Comparison of ENCODE assay signal across 8 cellular contexts in the genomic region with DNA sequence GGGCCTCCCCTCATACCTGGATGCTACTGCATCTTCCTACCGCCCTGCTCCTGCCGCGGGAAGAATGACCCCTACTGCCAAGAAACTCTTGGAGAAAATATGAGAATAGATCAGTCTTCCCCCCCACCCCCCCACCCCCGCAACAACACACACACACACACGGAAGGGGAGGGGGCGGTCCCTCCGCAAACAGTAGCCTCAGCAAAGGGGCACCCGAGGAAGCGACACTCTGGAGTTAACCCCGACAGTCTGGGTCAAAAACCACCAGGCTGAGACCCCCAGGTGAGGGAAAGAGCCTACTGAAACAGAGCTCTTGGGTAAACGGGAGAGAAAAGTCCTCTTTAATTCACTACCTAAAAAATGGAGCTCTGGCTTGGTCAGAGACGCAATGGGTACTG. TPM values are rescaled to one million over a fixed set of nuclear protein-coding genes. Genes with fewer than 3 reads are reported as not detected.
DNase-seq lines count a peak whose midpoint lies in the region; ATAC-seq, FAIRE-seq and TF ChIP-seq lines count a peak whose summit lies in the region.

No MANE protein-coding gene starts in this region.

- H3K27ac ChIP-seq in astrocyte (ENCODE audit: low read depth, low read length) (peak overlapping the region; percentile 82), lower lobe of right lung (peak overlapping the region; percentile 88), transverse colon (peak overlapping the region; percentile 91 to 98 (median 94))

- no peak for DNase-seq in activated T-cell treated with anti-CD3 and anti-CD28 coated beads, Interleukin-2, amount 50 U/mL, for 4 hours
- DNase-seq in activated T-cell treated with anti-CD3 and anti-CD28 coated beads, Interleukin-2, amount 50 U/mL, for 1 hour, result no peak
- DNase-seq in astrocyte (ENCODE audit: low read depth), result no peak
- no peak for DNase-seq in lower lobe of right lung
- no peak for DNase-seq in transverse colon
- DNase-seq in A172 (ENCODE audit: low spot score), result no peak
- DNase-seq in inferior parietal cortex (ENCODE audit: extremely low spot score), result no peak
- no peak for DNase-seq in NAMALWA (ENCODE audit: low spot score)

- peak overlapping the region; percentile 97 for H3K4me2 ChIP-seq in astrocyte (ENCODE audit: low read length)

- peaks cover 46% of the 10 kb centered on the region for H3K4me1 Mint-ChIP-seq in activated T-cell treated with anti-CD3 and anti-CD28 coated beads, Interleukin-2, amount 50 U/mL, for 4 hours (ENCODE audit: low read depth)
- peaks cover 13% of the 10 kb centered on the region for H3K4me1 Mint-ChIP-seq in astrocyte (ENCODE audit: low read depth, unreplicated experiment)

- in situ Hi-C loops in transverse colon (cut with MboI; ENCODE audit: low pct_ligation_motif_present in 1 of 4, low pct_unique_long_range_greater_than_20kb in 1 of 4, low sequenced_read_pairs in 3 of 4), result no loop called here

- ATAC-seq in activated T-cell treated with anti-CD3 and anti-CD28 coated beads, Interleukin-2, amount 50 U/mL, for 4 hours, result no peak
- no peak for ATAC-seq in lower lobe of right lung

- FAIRE-seq in astrocyte (lab: Jason Lieb, UNC), result no peak

- H3K9ac ChIP-seq in astrocyte (ENCODE audit: low read length), result peak overlapping the region; percentile 99

- no peak for TF ChIP-seq EP300 in transverse colon (IDR thresholded peaks at IDR 0.05; ENCODE audit: low read depth)

- H2AFZ ChIP-seq in astrocyte (ENCODE audit: low read depth, low read length), result no peak overlapping the region

- 2% methylated on average over 12 of the region's 12 CpGs; no CpG with 5 or more reads in 1 of the 2 donors for WGBS in transverse colon (ENCODE audit: low coverage in 1 of 2), 2 donors

- H3K36me3 Mint-ChIP-seq in activated T-cell treated with anti-CD3 and anti-CD28 coated beads, Interleukin-2, amount 50 U/mL, for 4 hours (ENCODE audit: insufficient read depth), result peaks cover 16% of the 10 kb centered on the region
- peaks cover 8% of the 10 kb centered on the region for H3K36me3 Mint-ChIP-seq in astrocyte (ENCODE audit: low read depth, unreplicated experiment)

- H3K4me3 ChIP-seq in astrocyte (ENCODE audit: insufficient read depth, low read depth, low read length), result peak overlapping the region; percentile 82
- peak overlapping the region; percentile 95 for H3K4me3 ChIP-seq in lower lobe of right lung
- H3K4me3 ChIP-seq in transverse colon, result peak overlapping the region; percentile 86 to 99 (median 98)

- H3K4me3 Mint-ChIP-seq in activated T-cell treated with anti-CD3 and anti-CD28 coated beads, Interleukin-2, amount 50 U/mL, for 4 hours, result peak overlapping the region; percentile 95
- peak overlapping the region; percentile 95 for H3K4me3 Mint-ChIP-seq in astrocyte (ENCODE audit: unreplicated experiment)

- intact Hi-C loops in lower lobe of right lung (cut with DNase I) (no loop called here), transverse colon (cut with DNase I; ENCODE audit: low total_unique reads) (loop anchor here (10.0 kb wide), 1 partner anchor 52 kb away; a partner anchor contains a TSS)

- no peaks in the 10 kb centered on the region for H3K9me3 Mint-ChIP-seq in activated T-cell treated with anti-CD3 and anti-CD28 coated beads, Interleukin-2, amount 50 U/mL, for 4 hours
- no peaks in the 10 kb centered on the region for H3K9me3 Mint-ChIP-seq in astrocyte (ENCODE audit: unreplicated experiment)

- peaks cover 3% of the 10 kb centered on the region for H3K9me3 ChIP-seq in astrocyte (ENCODE audit: insufficient read depth, low read depth, low read length)
- no peaks in the 10 kb centered on the region for H3K9me3 ChIP-seq in lower lobe of right lung
- no peaks in the 10 kb centered on the region for H3K9me3 ChIP-seq in transverse colon

- H3K27me3 ChIP-seq in astrocyte (ENCODE audit: insufficient read depth, low read length) (no peaks in the 10 kb centered on the region), lower lobe of right lung (ENCODE audit: low read depth) (no peaks in the 10 kb centered on the region), transverse colon (no peaks in the 10 kb centered on the region)

- H3K27ac Mint-ChIP-seq in astrocyte (ENCODE audit: unreplicated experiment), result peak overlapping the region; percentile 91

- H3K27me3 Mint-ChIP-seq in activated T-cell treated with anti-CD3 and anti-CD28 coated beads, Interleukin-2, amount 50 U/mL, for 4 hours (ENCODE audit: low read depth), result no peaks in the 10 kb centered on the region
- no peaks in the 10 kb centered on the region for H3K27me3 Mint-ChIP-seq in astrocyte (ENCODE audit: low read depth, unreplicated experiment)

- no peak for TF ChIP-seq CTCF in astrocyte (IDR thresholded peaks at IDR 0.05; ENCODE audit: insufficient read depth, low read depth, low read length)
- no peak for TF ChIP-seq CTCF in lower lobe of right lung (IDR thresholded peaks at IDR 0.05)
- TF ChIP-seq CTCF in transverse colon (IDR thresholded peaks at IDR 0.05), result no peak

- H3K36me3 ChIP-seq in astrocyte (ENCODE audit: insufficient read depth, low read length) (peaks cover 9% of the 10 kb centered on the region), lower lobe of right lung (peaks cover 33% of the 10 kb centered on the region), transverse colon (peaks cover 0 to 11% (median 0%) of the 10 kb centered on the region in 4 donors)

- TF ChIP-seq POLR2A in transverse colon (IDR thresholded peaks at IDR 0.05), result no peak

- H4K20me1 ChIP-seq in astrocyte (ENCODE audit: insufficient read depth, low read length), result peaks cover 59% of the 10 kb centered on the region

- H3K4me1 ChIP-seq in astrocyte (ENCODE audit: insufficient read depth, low read length) (peaks cover 10% of the 10 kb centered on the region), lower lobe of right lung (peaks cover 66% of the 10 kb centered on the region), transverse colon (peaks cover 20 to 33% (median 27%) of the 10 kb centered on the region in 4 donors)

- peaks cover 60% of the 10 kb centered on the region for H3K79me2 ChIP-seq in astrocyte (ENCODE audit: insufficient read depth, low read length)

RNA-seq across cellular contexts. Expression of a gene that starts 1.2 kb away (rescaled TPM):
- 10 to 100 TPM; 17.4 to 19.5 (median 18.2) TPM for total RNA-seq in activated T-cell treated with anti-CD3 and anti-CD28 coated beads, Interleukin-2, amount 50 U/mL, for 4 hours
- total RNA-seq in astrocyte (11.8 and 15.0 TPM in 2 replicates), lower lobe of right lung (11.1 TPM), transverse colon (10 to 100 TPM in 2 of 4 donors, 1 to 10 TPM in 2; 7.8 to 15.0 (median 9.5) TPM)
- 8.5 and 10.0 TPM in 2 replicates for total RNA-seq in A172 (2014; rRNA removed; shearing (Covaris generic))

RNA-seq across cellular contexts. Expression of a gene that starts 33.1 kb away (rescaled TPM):
- total RNA-seq in activated T-cell treated with anti-CD3 and anti-CD28 coated beads, Interleukin-2, amount 50 U/mL, for 4 hours, result 10 to 100 TPM; 55.3 to 60.2 (median 60.2) TPM
- total RNA-seq in astrocyte (45.3 and 49.4 TPM in 2 replicates), lower lobe of right lung (70.5 TPM), transverse colon (1,000 to 10,000 TPM in 1 of 4 donors, 100 to 1,000 TPM in 1, 10 to 100 TPM in 2; 28.8 to 1,114 (median 108) TPM)
- total RNA-seq in A172 (2014; rRNA removed; shearing (Covaris generic)), result 132 and 134 TPM in 2 replicates

RNA-seq across cellular contexts. Expression of a gene that starts 34.1 kb away (rescaled TPM):
- under 1 TPM; 0.27 to 0.89 (median 0.45) TPM for total RNA-seq in activated T-cell treated with anti-CD3 and anti-CD28 coated beads, Interleukin-2, amount 50 U/mL, for 4 hours
- total RNA-seq in astrocyte, result 1.9 and 2.2 TPM in 2 replicates
- 7.1 TPM for total RNA-seq in lower lobe of right lung
- 1 to 10 TPM in 3 of 4 donors, under 1 TPM in 1; 0.40 to 9.7 (median 5.1) TPM for total RNA-seq in transverse colon
- 7.3 and 10.2 TPM in 2 replicates for total RNA-seq in A172 (2014; rRNA removed; shearing (Covaris generic))

RNA-seq across cellular contexts. Expression of a gene that starts 54.6 kb away (rescaled TPM):
- total RNA-seq in activated T-cell treated with anti-CD3 and anti-CD28 coated beads, Interleukin-2, amount 50 U/mL, for 4 hours, result 10 to 100 TPM; 48.1 to 48.5 (median 48.1) TPM
- total RNA-seq in astrocyte (63.1 and 66.2 TPM in 2 replicates), lower lobe of right lung (47.3 TPM), transverse colon (10 to 100 TPM; 31.0 to 56.1 (median 42.8) TPM)
- total RNA-seq in A172 (2014; rRNA removed; shearing (Covaris generic)), result 29.1 TPM in 2 replicates
